In the genomic region with DNA sequence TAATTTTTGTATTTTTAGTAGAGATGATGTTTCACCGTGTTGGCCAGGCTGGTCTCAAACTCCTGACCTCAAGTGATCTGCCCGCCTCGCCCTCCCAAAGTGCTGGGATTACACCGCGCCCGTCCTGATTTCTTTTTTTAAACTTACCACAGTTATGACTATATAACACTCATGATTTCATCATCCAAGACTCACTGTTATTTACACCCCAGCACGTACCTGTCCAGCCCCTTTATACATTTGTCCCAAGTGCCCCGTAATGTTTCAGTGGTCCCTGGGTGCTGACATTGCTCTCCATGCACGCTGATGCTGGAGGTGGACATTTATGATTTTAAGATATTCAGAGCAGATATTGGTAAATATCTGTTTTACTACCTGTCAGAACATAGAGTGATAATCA, we compare ENCODE assay signal across 29 cellular contexts.
"Had no signal": no experiment of that assay in that cellular context is flagged by ENCODE, and none has a peak within 500 bp of the region (broad histone marks: within the 10 kb centered on the region; RNA-seq: fewer than 3 reads in every experiment).

No MANE protein-coding gene starts in this region.

- H3K27ac Mint-ChIP-seq: activated B cell treated with CpG ODN at 0.5 μM for 24 hours; activated CD4-positive, alpha-beta memory T cell treated with anti-CD3 and anti-CD28 coated beads for 36 hours; activated CD4-positive, alpha-beta T cell treated with anti-CD3 and anti-CD28 coated beads, Interleukin-2, amount 10 ng/mL, durations not matched to agents 24 days and 14 days; activated CD8-positive, alpha-beta T cell treated with anti-CD3 and anti-CD28 coated beads for 36 hours; activated naive CD4-positive, alpha-beta T cell treated with anti-CD3 and anti-CD28 coated beads for 36 hours; activated naive CD8-positive, alpha-beta T cell treated with anti-CD3 and anti-CD28 coated beads for 36 hours; activated T-cell treated with anti-CD3 and anti-CD28 coated beads, Interleukin-2, amount 50 U/mL, for 72 hours; activated T-helper 1 cell treated with anti-CD3 and anti-CD28 coated beads, Interleukin-12 subunit alpha, Interleukin-12 subunit beta, Interleukin-2, Interleukin-4 antibody, amounts not matched to agents 30 ng/mL and 10 ng/mL and 1 ng/mL, durations not matched to agents 14 hours and 24 hours and 36 hours; activated T-helper 17 cell treated with anti-CD3 and anti-CD28 coated beads, Interleukin-2, amount 50 U/mL, for 72 hours; T-helper 17 cell had no signal

- H3K4me1 Mint-ChIP-seq: activated B cell treated with CpG ODN at 0.5 μM for 24 hours; activated CD4-positive, alpha-beta T cell treated with anti-CD3 and anti-CD28 coated beads, Interleukin-2, amount 10 ng/mL, durations not matched to agents 24 days and 14 days; activated naive CD8-positive, alpha-beta T cell treated with anti-CD3 and anti-CD28 coated beads for 36 hours; activated T-helper 17 cell treated with anti-CD3 and anti-CD28 coated beads, Interleukin-2, amount 50 U/mL, for 72 hours had no signal

- H3K9me3 Mint-ChIP-seq: activated B cell treated with CpG ODN at 0.5 μM for 24 hours; activated CD4-positive, alpha-beta memory T cell treated with anti-CD3 and anti-CD28 coated beads for 36 hours; activated CD4-positive, alpha-beta T cell treated with anti-CD3 and anti-CD28 coated beads, Interleukin-2, amount 10 ng/mL, durations not matched to agents 24 days and 14 days; activated CD8-positive, alpha-beta T cell treated with anti-CD3 and anti-CD28 coated beads for 36 hours; activated naive CD4-positive, alpha-beta T cell treated with anti-CD3 and anti-CD28 coated beads for 36 hours; activated naive CD4-positive, alpha-beta T cell treated with anti-CD3 and anti-CD28 coated beads, Interleukin-2, amount 50 U/mL, for 72 hours; activated naive CD8-positive, alpha-beta T cell treated with anti-CD3 and anti-CD28 coated beads for 36 hours; activated T-cell treated with anti-CD3 and anti-CD28 coated beads, Interleukin-2, amount 50 U/mL, for 4 hours; activated T-cell treated with anti-CD3 and anti-CD28 coated beads, Interleukin-2, amount 50 U/mL, for 72 hours; activated T-helper 1 cell treated with anti-CD3 and anti-CD28 coated beads, Interleukin-12 subunit alpha, Interleukin-12 subunit beta, Interleukin-2, Interleukin-4 antibody, amounts not matched to agents 30 ng/mL and 10 ng/mL and 1 ng/mL, durations not matched to agents 14 hours and 24 hours and 36 hours; activated T-helper 17 cell treated with anti-CD3 and anti-CD28 coated beads, Interleukin-2, amount 50 U/mL, for 72 hours had no signal

- DNase-seq: activated B cell treated with CpG ODN at 0.5 μM for 24 hours; activated CD4-positive, alpha-beta memory T cell treated with anti-CD3 and anti-CD28 coated beads for 36 hours; activated CD4-positive, alpha-beta T cell treated with anti-CD3 and anti-CD28 coated beads for 4 hours; activated CD4-positive, alpha-beta T cell treated with anti-CD3 and anti-CD28 coated beads, Interleukin-2, amount 10 ng/mL, durations not matched to agents 24 days and 14 days; activated CD4-positive, alpha-beta T cell treated with anti-CD3 and anti-CD28 coated beads, Interleukin-2, amount 50 U/mL, for 1 hour; activated CD4-positive, alpha-beta T cell treated with anti-CD3 and anti-CD28 coated beads, Interleukin-2, amount 50 U/mL, for 4 hours; activated CD4-positive, CD25-positive, alpha-beta regulatory T cell treated with anti-CD3 and anti-CD28 coated beads, Interleukin-2, amount 50 U/mL, for 72 hours; activated CD8-positive, alpha-beta memory T cell treated with anti-CD3 and anti-CD28 coated beads, Interleukin-2, amount 50 U/mL, for 4 hours; activated CD8-positive, alpha-beta T cell treated with anti-CD3 and anti-CD28 coated beads for 36 hours; activated effector memory CD4-positive, alpha-beta T cell treated with anti-CD3 and anti-CD28 coated beads, Interleukin-2, amount 50 U/mL, for 16 hours; activated gamma-delta T cell treated with Interleukin-2 at 50 U/mL for 16 hours; activated naive CD4-positive, alpha-beta T cell; activated naive CD4-positive, alpha-beta T cell treated with anti-CD3 and anti-CD28 coated beads for 36 hours; activated naive CD4-positive, alpha-beta T cell treated with anti-CD3 and anti-CD28 coated beads, Interleukin-2, amount 50 U/mL, for 16 hours; activated naive CD8-positive, alpha-beta T cell treated with anti-CD3 and anti-CD28 coated beads for 36 hours; activated T-cell treated with anti-CD3 and anti-CD28 coated beads for 4 hours; activated T-cell treated with anti-CD3 and anti-CD28 coated beads, Interleukin-2, amount 50 U/mL, for 1 hour; activated T-cell treated with anti-CD3 and anti-CD28 coated beads, Interleukin-2, amount 50 U/mL, for 4 hours; activated T-cell treated with anti-CD3 and anti-CD28 coated beads, Interleukin-2, amount 50 U/mL, for 72 hours; adrenal gland; amniotic stem cell; aorta; body of pancreas; brain microvascular endothelial cell; central memory CD4-positive, alpha-beta T cell; T-helper 17 cell had no signal

- H3K36me3 Mint-ChIP-seq: activated CD4-positive, alpha-beta memory T cell treated with anti-CD3 and anti-CD28 coated beads for 36 hours; activated naive CD4-positive, alpha-beta T cell treated with anti-CD3 and anti-CD28 coated beads, Interleukin-2, amount 50 U/mL, for 72 hours; activated naive CD8-positive, alpha-beta T cell treated with anti-CD3 and anti-CD28 coated beads for 36 hours had no signal

- H3K4me3 Mint-ChIP-seq: activated B cell treated with CpG ODN at 0.5 μM for 24 hours; activated CD4-positive, alpha-beta memory T cell treated with anti-CD3 and anti-CD28 coated beads for 36 hours; activated CD4-positive, alpha-beta T cell treated with anti-CD3 and anti-CD28 coated beads, Interleukin-2, amount 10 ng/mL, durations not matched to agents 24 days and 14 days; activated CD8-positive, alpha-beta T cell treated with anti-CD3 and anti-CD28 coated beads for 36 hours; activated naive CD4-positive, alpha-beta T cell treated with anti-CD3 and anti-CD28 coated beads for 36 hours; activated naive CD8-positive, alpha-beta T cell treated with anti-CD3 and anti-CD28 coated beads for 36 hours; activated T-cell treated with anti-CD3 and anti-CD28 coated beads, Interleukin-2, amount 50 U/mL, for 4 hours; activated T-cell treated with anti-CD3 and anti-CD28 coated beads, Interleukin-2, amount 50 U/mL, for 72 hours; activated T-helper 1 cell treated with anti-CD3 and anti-CD28 coated beads, Interleukin-12 subunit alpha, Interleukin-12 subunit beta, Interleukin-2, Interleukin-4 antibody, amounts not matched to agents 30 ng/mL and 10 ng/mL and 1 ng/mL, durations not matched to agents 14 hours and 24 hours and 36 hours; activated T-helper 17 cell treated with anti-CD3 and anti-CD28 coated beads, Interleukin-2, amount 50 U/mL, for 72 hours; T-helper 17 cell had no signal
